21 cellular contexts compared by ENCODE assay signal in genomic region chr1:46523556-46524443, GRCh38. TPM values are rescaled to one million over a fixed set of nuclear protein-coding genes. Genes with fewer than 3 reads are reported as not detected.
DNase-seq lines count a peak whose midpoint lies in the region; ATAC-seq and TF ChIP-seq lines count a peak whose summit lies in the region.
"Had no signal": no experiment of that assay in that cellular context is flagged by ENCODE, and none has a peak within 500 bp of the region (broad histone marks: within the 10 kb centered on the region; RNA-seq: fewer than 3 reads in every experiment).

No MANE protein-coding gene starts in this region.

- H3K14ac ChIP-seq in neuronal stem cell (ENCODE audit: low read length) = no peak overlapping the region

- H3K27ac Mint-ChIP-seq in activated T-helper 17 cell treated with anti-CD3 and anti-CD28 coated beads, Interleukin-2, amount 50 U/mL, for 72 hours = no peak overlapping the region
- H3K27ac Mint-ChIP-seq: activated naive CD4-positive, alpha-beta T cell treated with anti-CD3 and anti-CD28 coated beads, Interleukin-2, amount 50 U/mL, for 24 hours; stimulated activated naive B cell treated with anti-CD40 and anti-IgM and Interleukin-4, amounts not matched to agents 10 μg/mL and 1 μg/mL and 100 μg/mL, for 72 hours had no signal

- DNase-seq in NCI-H2081 (lab: John Stamatoyannopoulos, UW) (peak; percentile 38 to 39), NCI-H2081 treated with DMSO at 0.1 percent for 48 hours (lab: John Stamatoyannopoulos, UW) (no peak), NCI-H2196 (lab: John Stamatoyannopoulos, UW; ENCODE audit: unreplicated experiment) (peak; percentile 62), cerebellar cortex (ENCODE audit: low spot score) (peak; percentile 47), neuronal stem cell (ENCODE audit: low spot score) (no peak), tibial nerve (ENCODE audit: low spot score in 2 of 2) (no peak), AML-193 (lab: John Stamatoyannopoulos, UW) (no peak)
- DNase-seq: activated CD4-positive, alpha-beta T cell treated with anti-CD3 and anti-CD28 coated beads, Interleukin-2, amount 50 U/mL, for 4 hours; activated T-cell treated with anti-CD3 and anti-CD28 coated beads for 4 hours; colonic mucosa; gastrocnemius medialis; occipital lobe; right cardiac atrium; stimulated activated CD4-positive, alpha-beta T cell treated with anti-CD3 and anti-CD28 coated beads, Interleukin-15, amount 100 ng/mL, for 24 hours; stimulated activated naive B cell treated with anti-CD40 and anti-IgM and Interleukin-4, amounts not matched to agents 10 μg/mL and 1 μg/mL and 100 μg/mL, for 72 hours; tibial artery had no signal

- TF ChIP-seq EP300 in tibial nerve (IDR thresholded peaks at IDR 0.05) = no peak

- peak overlapping the region; percentile 4 for H2BK5ac ChIP-seq in neuronal stem cell (ENCODE audit: low read length)

- H2BK12ac ChIP-seq in neuronal stem cell (ENCODE audit: low read length) = no peak overlapping the region

- TF ChIP-seq CTCF in tibial nerve (IDR thresholded peaks at IDR 0.05) = no peak

- H3K4me3 ChIP-seq in neuronal stem cell (ENCODE audit: low read length in 2 of 2) = no peak overlapping the region
- H3K4me3 ChIP-seq in tibial nerve = no peak overlapping the region
- H3K4me3 ChIP-seq: colonic mucosa, gastrocnemius medialis, left lung, tibial artery had no signal

- H3K18ac ChIP-seq in neuronal stem cell (ENCODE audit: low read length) = peak overlapping the region; percentile 30

- no peak overlapping the region for H2AFZ ChIP-seq in neuronal stem cell (ENCODE audit: low read length)

- no peaks in the 10 kb centered on the region for H3K9me3 Mint-ChIP-seq in activated T-helper 17 cell treated with anti-CD3 and anti-CD28 coated beads, Interleukin-2, amount 50 U/mL, for 72 hours
- H3K9me3 Mint-ChIP-seq: activated naive CD4-positive, alpha-beta T cell treated with anti-CD3 and anti-CD28 coated beads, Interleukin-2, amount 50 U/mL, for 24 hours; stimulated activated naive B cell treated with anti-CD40 and anti-IgM and Interleukin-4, amounts not matched to agents 10 μg/mL and 1 μg/mL and 100 μg/mL, for 72 hours had no signal

- H3K9me3 ChIP-seq in neuronal stem cell (replicated peaks in 1 of 2; ENCODE audit: control insufficient read depth in 2 of 2, insufficient read depth in 1 of 2, low read depth in 1 of 2, low read length in 2 of 2) (no peaks in the 10 kb centered on the region), tibial nerve (no peaks in the 10 kb centered on the region)
- H3K9me3 ChIP-seq: colonic mucosa, gastrocnemius medialis, left lung, tibial artery had no signal

- no peaks in the 10 kb centered on the region for H3K36me3 Mint-ChIP-seq in activated T-helper 17 cell treated with anti-CD3 and anti-CD28 coated beads, Interleukin-2, amount 50 U/mL, for 72 hours (ENCODE audit: low read depth)
- H3K36me3 Mint-ChIP-seq: activated naive CD4-positive, alpha-beta T cell treated with anti-CD3 and anti-CD28 coated beads, Interleukin-2, amount 50 U/mL, for 24 hours; stimulated activated naive B cell treated with anti-CD40 and anti-IgM and Interleukin-4, amounts not matched to agents 10 μg/mL and 1 μg/mL and 100 μg/mL, for 72 hours had no signal

- no peak overlapping the region for H2BK15ac ChIP-seq in neuronal stem cell (ENCODE audit: low read length)

- H3K27me3 ChIP-seq in neuronal stem cell (ENCODE audit: control insufficient read depth in 3 of 3, insufficient read depth in 3 of 3, low read depth in 1 of 3, low read length in 3 of 3) (peaks cover 4 to 94% (median 57%) of the 10 kb centered on the region in 3 experiments), tibial nerve (peaks cover 0 to 29% of the 10 kb centered on the region in 2 donors)
- H3K27me3 ChIP-seq: colonic mucosa, gastrocnemius medialis had no signal

- no peak overlapping the region for H3K23ac ChIP-seq in neuronal stem cell (ENCODE audit: low read depth, low read length, poor library complexity)

- no peak overlapping the region for H3K9ac ChIP-seq in neuronal stem cell (ENCODE audit: low read depth, low read length, poor library complexity)

- H2BK120ac ChIP-seq in neuronal stem cell (ENCODE audit: low read depth, low read length) = no peak overlapping the region

- peaks cover 28% of the 10 kb centered on the region for H3K27me3 Mint-ChIP-seq in activated T-helper 17 cell treated with anti-CD3 and anti-CD28 coated beads, Interleukin-2, amount 50 U/mL, for 72 hours

- H3K27ac ChIP-seq in neuronal stem cell (replicated peaks; ENCODE audit: low read length) (no peak overlapping the region), tibial nerve (no peak overlapping the region)
- H3K27ac ChIP-seq: colonic mucosa, gastrocnemius medialis, left lung, tibial artery had no signal

- H2AK5ac ChIP-seq in neuronal stem cell (ENCODE audit: low read depth, low read length) = peak overlapping the region; percentile 33

- no peak for ATAC-seq in activated T-helper 17 cell treated with anti-CD3 and anti-CD28 coated beads, Interleukin-2, amount 50 U/mL, for 72 hours (replicated peaks)
- ATAC-seq: gastrocnemius medialis; left lung; right cardiac atrium; Right ventricle myocardium inferior; stimulated activated naive B cell treated with anti-CD40 and anti-IgM and Interleukin-4, amounts not matched to agents 10 μg/mL and 1 μg/mL and 100 μg/mL, for 72 hours had no signal

- H3K79me1 ChIP-seq in neuronal stem cell (ENCODE audit: low read depth, low read length) = no peaks in the 10 kb centered on the region

- H4K8ac ChIP-seq in neuronal stem cell (ENCODE audit: low read depth, low read length) = no peak overlapping the region

- no CpG with 5 or more reads among the region's 10 CpGs for WGBS in neuronal stem cell (ENCODE audit: extremely low coverage in 2 of 2, insufficient read length in 2 of 2, insufficient replicate concordance in 1 of 2), 2 donors
- WGBS in tibial nerve, 2 donors = 86 to 91% methylated on average over 10 of the region's 10 CpGs

- no peak overlapping the region for H3K4me3 Mint-ChIP-seq in activated T-helper 17 cell treated with anti-CD3 and anti-CD28 coated beads, Interleukin-2, amount 50 U/mL, for 72 hours
- H3K4me3 Mint-ChIP-seq: activated naive CD4-positive, alpha-beta T cell treated with anti-CD3 and anti-CD28 coated beads, Interleukin-2, amount 50 U/mL, for 24 hours; stimulated activated naive B cell treated with anti-CD40 and anti-IgM and Interleukin-4, amounts not matched to agents 10 μg/mL and 1 μg/mL and 100 μg/mL, for 72 hours had no signal

- TF ChIP-seq POLR2A in tibial nerve (IDR thresholded peaks at IDR 0.05) = no peak

- H3K4me1 ChIP-seq in neuronal stem cell (ENCODE audit: control insufficient read depth in 2 of 2, insufficient read depth in 1 of 2, low read depth in 1 of 2, low read length in 2 of 2) (peaks cover 8 to 46% of the 10 kb centered on the region in 2 donors), tibial nerve (peaks cover 0 to 20% (median 0%) of the 10 kb centered on the region in 4 donors)
- H3K4me1 ChIP-seq: colonic mucosa, gastrocnemius medialis had no signal

- no peak overlapping the region for H3K4me2 ChIP-seq in neuronal stem cell (ENCODE audit: insufficient read depth, low read length, poor library complexity, severe bottlenecking)

- H3K4me1 Mint-ChIP-seq in activated T-helper 17 cell treated with anti-CD3 and anti-CD28 coated beads, Interleukin-2, amount 50 U/mL, for 72 hours = peaks cover 13% of the 10 kb centered on the region

- H3K4ac ChIP-seq in neuronal stem cell (ENCODE audit: low read length) = no peak overlapping the region

- H3K36me3 ChIP-seq in neuronal stem cell (replicated peaks in 1 of 2; ENCODE audit: control insufficient read depth in 2 of 2, insufficient read depth in 2 of 2, low read length in 2 of 2) (no peaks in the 10 kb centered on the region), tibial nerve (no peaks in the 10 kb centered on the region)
- H3K36me3 ChIP-seq: colonic mucosa, gastrocnemius medialis, left lung, tibial artery had no signal

- H4K91ac ChIP-seq in neuronal stem cell (ENCODE audit: low read depth, low read length, poor library complexity) = no peak overlapping the region

RNA-seq across cellular contexts. Expression of gene KNCN, which starts 27.6 kb away (rescaled TPM):
- not detected for polyA plus RNA-seq in neuronal stem cell (2013, experiment 1 of 2)
- not detected for polyA plus RNA-seq in neuronal stem cell (2013, experiment 2 of 2)
- total RNA-seq in activated T-helper 17 cell treated with anti-CD3 and anti-CD28 coated beads, Interleukin-2, amount 50 U/mL, for 72 hours = not detected
- total RNA-seq in tibial nerve = not detected
- total RNA-seq: colonic mucosa; gastrocnemius medialis; left lung; occipital lobe; right cardiac atrium; Right ventricle myocardium inferior; T-helper 1 cell treated with Interleukin-12 subunit alpha and Interleukin-12 subunit beta and Interleukin-4 antibody, amounts not matched to agents 30 ng/mL and 1 ng/mL, for 36 hours had no signal
- polyA plus RNA-seq: right cardiac atrium had no signal

RNA-seq across cellular contexts. Expression of gene DMBX1, which starts 34.2 kb away (rescaled TPM):
- polyA plus RNA-seq in neuronal stem cell (2013, experiment 1 of 2) = 0.15 TPM
- 0.18 TPM for polyA plus RNA-seq in neuronal stem cell (2013, experiment 2 of 2)
- total RNA-seq in activated T-helper 17 cell treated with anti-CD3 and anti-CD28 coated beads, Interleukin-2, amount 50 U/mL, for 72 hours = under 1 TPM; 0.43 to 0.58 TPM
- not detected for total RNA-seq in tibial nerve
- total RNA-seq: colonic mucosa; gastrocnemius medialis; left lung; occipital lobe; right cardiac atrium; Right ventricle myocardium inferior; T-helper 1 cell treated with Interleukin-12 subunit alpha and Interleukin-12 subunit beta and Interleukin-4 antibody, amounts not matched to agents 30 ng/mL and 1 ng/mL, for 36 hours had no signal
- polyA plus RNA-seq: right cardiac atrium had no signal

Comparison
In these comparisons a context has a peak if more than half of its experiments do, and no peak if none do; other contexts are left out.
1. DNase-seq: peak in NCI-H2081 (2 of 2), NCI-H2196 (single experiment) and cerebellar cortex (single experiment); none in NCI-H2081 treated with DMSO at 0.1 percent for 48 hours (single experiment), neuronal stem cell (single experiment), tibial nerve (0 of 2) and AML-193 (0 of 2).